In genomic region chr4:151658959-151659593, GRCh38 we compare ENCODE assay signal across 11 cellular contexts.
A peak's percentile ranks its signal among the peaks of the same experiment; 100 is the strongest.
DNase-seq lines count a peak whose midpoint lies in the region; TF ChIP-seq lines count a peak whose summit lies in the region.
"Had no signal": no experiment of that assay in that cellular context is flagged by ENCODE, and none has a peak within 500 bp of the region (broad histone marks: within the 10 kb centered on the region; RNA-seq: fewer than 3 reads in every experiment).

No MANE protein-coding gene starts in this region.

- no peak overlapping the region for H3K4me3 Mint-ChIP-seq in activated T-cell treated with anti-CD3 and anti-CD28 coated beads, Interleukin-2, amount 50 U/mL, for 24 hours
- no peak overlapping the region for H3K4me3 Mint-ChIP-seq in T-helper 1 cell treated with Interleukin-12 subunit alpha and Interleukin-12 subunit beta and Interleukin-4 antibody, amounts not matched to agents 30 μg/mL and 1 μg/mL, for 36 hours

- H3K4me3 ChIP-seq in suprapubic skin = no peak overlapping the region

- no peaks in the 10 kb centered on the region for H3K9me3 Mint-ChIP-seq in activated T-cell treated with anti-CD3 and anti-CD28 coated beads, Interleukin-2, amount 50 U/mL, for 24 hours
- H3K9me3 Mint-ChIP-seq in T-helper 1 cell treated with Interleukin-12 subunit alpha and Interleukin-12 subunit beta and Interleukin-4 antibody, amounts not matched to agents 30 μg/mL and 1 μg/mL, for 36 hours = no peaks in the 10 kb centered on the region

- H3K4me1 ChIP-seq in suprapubic skin = peaks cover 23% of the 10 kb centered on the region

- TF ChIP-seq EP300 in suprapubic skin (IDR thresholded peaks at IDR 0.05) = no peak

- TF ChIP-seq POLR2A in suprapubic skin (IDR thresholded peaks at IDR 0.05) = no peak

- H3K27ac Mint-ChIP-seq in activated T-cell treated with anti-CD3 and anti-CD28 coated beads, Interleukin-2, amount 50 U/mL, for 24 hours = peak overlapping the region; percentile 92
- H3K27ac Mint-ChIP-seq in T-helper 1 cell treated with Interleukin-12 subunit alpha and Interleukin-12 subunit beta and Interleukin-4 antibody, amounts not matched to agents 30 μg/mL and 1 μg/mL, for 36 hours = peak overlapping the region; percentile 75

- TF ChIP-seq CTCF in suprapubic skin (IDR thresholded peaks at IDR 0.05) = no peak

- peaks cover 20% of the 10 kb centered on the region for H3K4me1 Mint-ChIP-seq in activated T-cell treated with anti-CD3 and anti-CD28 coated beads, Interleukin-2, amount 50 U/mL, for 24 hours (ENCODE audit: low read depth)
- H3K4me1 Mint-ChIP-seq in T-helper 1 cell treated with Interleukin-12 subunit alpha and Interleukin-12 subunit beta and Interleukin-4 antibody, amounts not matched to agents 30 μg/mL and 1 μg/mL, for 36 hours (ENCODE audit: low read depth) = peaks cover 19% of the 10 kb centered on the region

- no peak for DNase-seq in activated T-cell treated with anti-CD3 and anti-CD28 coated beads, Interleukin-2, amount 50 U/mL, for 24 hours
- DNase-seq in activated T-cell treated with anti-CD3 and anti-CD28 coated beads, Interleukin-2, amount 50 U/mL, for 1 hour = no peak
- DNase-seq in iris pigment epithelial cell (ENCODE audit: low read depth) = peak; percentile 57
- DNase-seq in suprapubic skin (ENCODE audit: low spot score in 2 of 2) = no peak
- no peak for DNase-seq in NCI-H748 (lab: John Stamatoyannopoulos, UW; ENCODE audit: unreplicated experiment)
- DNase-seq in NCI-H226 = no peak
- no peak for DNase-seq in SW 1271 (lab: John Stamatoyannopoulos, UW)
- DNase-seq: H7; SIG-M5; stimulated activated CD4-positive, alpha-beta T cell treated with anti-CD3 and anti-CD28 coated beads, Interleukin-4, amount 100 ng/mL, for 4 hours had no signal

- H3K27me3 Mint-ChIP-seq in activated T-cell treated with anti-CD3 and anti-CD28 coated beads, Interleukin-2, amount 50 U/mL, for 24 hours = no peaks in the 10 kb centered on the region
- no peaks in the 10 kb centered on the region for H3K27me3 Mint-ChIP-seq in T-helper 1 cell treated with Interleukin-12 subunit alpha and Interleukin-12 subunit beta and Interleukin-4 antibody, amounts not matched to agents 30 μg/mL and 1 μg/mL, for 36 hours (ENCODE audit: low read depth)

- H3K27ac ChIP-seq in suprapubic skin = peak overlapping the region; percentile 75

- no peaks in the 10 kb centered on the region for H3K9me3 ChIP-seq in suprapubic skin

- H3K27me3 ChIP-seq in suprapubic skin = no peaks in the 10 kb centered on the region

- peaks cover 36% of the 10 kb centered on the region for H3K36me3 ChIP-seq in suprapubic skin

- H3K36me3 Mint-ChIP-seq in activated T-cell treated with anti-CD3 and anti-CD28 coated beads, Interleukin-2, amount 50 U/mL, for 24 hours (ENCODE audit: low read depth) = no peaks in the 10 kb centered on the region
- peaks cover 1% of the 10 kb centered on the region for H3K36me3 Mint-ChIP-seq in T-helper 1 cell treated with Interleukin-12 subunit alpha and Interleukin-12 subunit beta and Interleukin-4 antibody, amounts not matched to agents 30 μg/mL and 1 μg/mL, for 36 hours (ENCODE audit: low read depth)
